Comparison of ENCODE assay signal across 16 cellular contexts in the genomic region with DNA sequence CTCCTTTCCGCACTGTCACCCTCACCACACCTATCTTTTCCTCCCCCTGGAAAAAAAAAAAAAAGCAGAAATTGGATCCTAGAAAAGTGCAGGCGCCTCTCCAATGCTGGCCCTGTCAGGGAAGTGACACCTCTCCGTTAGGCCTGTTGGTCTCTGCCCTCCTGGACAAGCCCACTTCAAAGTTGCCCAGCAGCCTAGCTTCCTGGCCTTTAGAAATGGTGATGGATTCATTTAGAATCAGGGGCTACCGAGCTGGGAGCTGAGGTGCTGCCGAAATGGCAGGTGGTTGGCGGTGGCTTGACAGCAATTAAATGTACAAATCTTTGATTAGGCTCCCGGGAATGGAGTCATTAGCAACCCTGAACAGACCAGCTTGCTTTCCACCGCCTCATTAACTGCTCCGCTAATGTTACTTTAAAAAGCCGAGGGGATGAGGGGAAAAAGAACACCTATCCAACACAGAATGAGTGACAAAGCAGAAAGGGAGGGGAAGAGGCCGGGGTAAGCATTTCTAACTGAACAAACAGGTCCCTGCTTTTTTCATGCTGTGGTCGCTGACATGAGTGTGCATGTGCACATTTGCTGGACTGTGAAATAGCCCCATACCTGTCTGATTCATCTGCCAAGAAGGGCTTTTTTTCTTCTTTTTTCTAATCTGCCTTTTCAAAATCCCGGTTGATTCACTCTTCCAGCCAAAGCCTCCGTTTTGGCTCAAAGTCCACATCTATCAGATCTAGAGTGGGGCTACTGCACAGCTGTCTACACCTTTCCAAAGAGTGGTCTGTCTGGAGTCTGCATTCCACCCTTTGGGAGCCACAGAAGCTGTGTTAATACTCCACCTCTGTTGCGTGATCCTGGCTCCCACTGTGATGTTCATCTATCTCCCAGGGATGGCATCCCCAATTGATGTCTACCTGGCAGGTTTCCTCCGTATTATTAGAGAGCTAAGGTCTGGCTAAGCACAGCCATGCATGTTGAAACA.
A peak's percentile ranks its signal among the peaks of the same experiment; 100 is the strongest.
DNase-seq lines count a peak whose midpoint lies in the region; ATAC-seq and TF ChIP-seq lines count a peak whose summit lies in the region.
"Had no signal": no experiment of that assay in that cellular context is flagged by ENCODE, and none has a peak within 500 bp of the region (broad histone marks: within the 10 kb centered on the region; RNA-seq: fewer than 3 reads in every experiment).

No MANE protein-coding gene starts in this region.

- no peak overlapping the region for H3K4me3 ChIP-seq in SK-N-SH (ENCODE audit: low read depth in 2 of 2, low read length in 1 of 2)
- H3K4me3 ChIP-seq: cardiac muscle cell, psoas muscle had no signal

- no peaks in the 10 kb centered on the region for H3K9me3 ChIP-seq in SK-N-SH
- H3K9me3 ChIP-seq: psoas muscle had no signal

- no peaks in the 10 kb centered on the region for H3F3A ChIP-seq in SK-N-SH (replicated peaks; ENCODE audit: insufficient read depth)

- DNase-seq in NCI-H1105 (lab: John Stamatoyannopoulos, UW) (peak; percentile 48), NCI-H345 treated with DMSO at 0.1 percent for 48 hours (lab: John Stamatoyannopoulos, UW; ENCODE audit: unreplicated experiment) (peak; percentile 10), foreskin keratinocyte (peak in 1 of 2 donors; percentile 55), renal cortical epithelial cell (ENCODE audit: low read depth) (peak; percentile 90), COR-L47 (lab: John Stamatoyannopoulos, UW) (no peak), SK-N-SH (no peak)
- DNase-seq: activated CD4-positive, alpha-beta T cell treated with anti-CD3 and anti-CD28 coated beads for 36 hours; activated naive CD4-positive, alpha-beta T cell treated with anti-CD3 and anti-CD28 coated beads, Interleukin-2, amount 10 ng/mL, durations not matched to agents 7 days and 5 days; GF-D8; kidney; psoas muscle; SHP77 treated with DMSO at 0.1 percent for 48 hours; trophoblast cell had no signal

- peaks cover 6% of the 10 kb centered on the region for H3K4me1 ChIP-seq in foreskin keratinocyte
- H3K4me1 ChIP-seq in SK-N-SH (ENCODE audit: control insufficient read depth in 1 of 2, insufficient read depth in 2 of 2, low read depth in 1 of 2, low read length in 1 of 2): no peaks in the 10 kb centered on the region
- H3K4me1 ChIP-seq: psoas muscle had no signal

- no peak overlapping the region for H2AFZ ChIP-seq in SK-N-SH (ENCODE audit: low read depth)

- H3K27me3 ChIP-seq in foreskin keratinocyte (no peaks in the 10 kb centered on the region), SK-N-SH (ENCODE audit: insufficient read depth) (no peaks in the 10 kb centered on the region)
- H3K27me3 ChIP-seq: cardiac muscle cell had no signal

- no peaks in the 10 kb centered on the region for H4K20me1 ChIP-seq in SK-N-SH (ENCODE audit: insufficient read depth)

- no peak for TF ChIP-seq RAD21 in SK-N-SH (IDR thresholded peaks at IDR 0.05; ENCODE audit: low read length)

- no peaks in the 10 kb centered on the region for H3K36me3 ChIP-seq in SK-N-SH (replicated peaks in 1 of 2; ENCODE audit: control insufficient read depth in 1 of 2, insufficient read depth in 2 of 2, low read length in 1 of 2)
- H3K36me3 ChIP-seq: cardiac muscle cell had no signal

- no peak for TF ChIP-seq CTCF in foreskin keratinocyte (conservative IDR thresholded peaks at IDR 0.05)
- TF ChIP-seq CTCF in SK-N-SH (IDR thresholded peaks at IDR 0.05): no peak

- no peaks in the 10 kb centered on the region for H3K79me2 ChIP-seq in SK-N-SH (ENCODE audit: insufficient read depth)

- no peaks in the 10 kb centered on the region for H3K9me2 ChIP-seq in SK-N-SH

- no peak overlapping the region for H3K4me2 ChIP-seq in SK-N-SH

- POLR2A ChIA-PET in SK-N-SH (lab: Yijun Ruan, JAX): no interaction called here

- TF ChIP-seq EP300 in SK-N-SH (IDR thresholded peaks at IDR 0.05; ENCODE audit: borderline replicate concordance in 1 of 2, low read depth in 1 of 2, low read length in 1 of 2): no peak

- H3K27ac ChIP-seq in foreskin keratinocyte: no peak overlapping the region
- H3K27ac ChIP-seq in SK-N-SH (ENCODE audit: low read depth in 2 of 2, low read length in 1 of 2): no peak overlapping the region
- H3K27ac ChIP-seq: C4-2B, cardiac muscle cell, psoas muscle had no signal

- ATAC-seq in foreskin keratinocyte (peak; percentile 44), HG02981 (IDR thresholded peaks at IDR 0.05; ENCODE audit: unreplicated experiment) (no peak)
- ATAC-seq: activated CD4-positive, alpha-beta T cell treated with anti-CD3 and anti-CD28 coated beads for 36 hours had no signal

- H3K9ac ChIP-seq in SK-N-SH: no peak overlapping the region

- CTCF ChIA-PET in SK-N-SH (lab: Yijun Ruan, JAX): interaction anchor here (0.6 to 5.8 kb wide), 2 partner anchors 18 to 484 kb away, joined by 3 to 24 read pairs; a partner anchor contains a TSS

- 74% methylated on average over 16 of the region's 16 CpGs for WGBS in SK-N-SH (ENCODE audit: low lambda C conversion rate)

TF ChIP-seq in SK-N-SH, 30 proteins besides CTCF, POLR2A, EP300 and RAD21:
- TF ChIP-seq SIN3A (IDR thresholded peaks at IDR 0.05; ENCODE audit: borderline replicate concordance, low read depth, low read length): no peak
- TF ChIP-seq, protein P1, sequence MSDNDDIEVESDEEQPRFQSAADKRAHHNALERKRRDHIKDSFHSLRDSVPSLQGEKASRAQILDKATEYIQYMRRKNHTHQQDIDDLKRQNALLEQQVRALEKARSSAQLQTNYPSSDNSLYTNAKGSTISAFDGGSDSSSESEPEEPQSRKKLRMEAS (IDR thresholded peaks at IDR 0.05; ENCODE audit: low read depth): no peak
- no peak for TF ChIP-seq NRF1 (IDR thresholded peaks at IDR 0.05; ENCODE audit: low read depth, low read length)
- no peak for TF ChIP-seq GABPA (IDR thresholded peaks at IDR 0.05; ENCODE audit: low read depth)
- TF ChIP-seq FOSL2 (IDR thresholded peaks at IDR 0.05; ENCODE audit: borderline replicate concordance, low read depth): no peak
- no peak for TF ChIP-seq JUND (IDR thresholded peaks at IDR 0.05)
- no peak for TF ChIP-seq MXI1 (IDR thresholded peaks at IDR 0.05; ENCODE audit: low read depth, low read length)
- TF ChIP-seq RXRA (IDR thresholded peaks at IDR 0.05; ENCODE audit: borderline replicate concordance, low read depth): no peak
- no peak for TF ChIP-seq TCF12 (IDR thresholded peaks at IDR 0.05)
- TF ChIP-seq POLR2AphosphoS5 (IDR thresholded peaks at IDR 0.05; ENCODE audit: low read depth, low read length): no peak
- TF ChIP-seq NFIC (IDR thresholded peaks at IDR 0.05; ENCODE audit: borderline replicate concordance): no peak
- no peak for TF ChIP-seq MEF2A (IDR thresholded peaks at IDR 0.05; ENCODE audit: borderline replicate concordance, low read depth)
- TF ChIP-seq, protein P2, sequence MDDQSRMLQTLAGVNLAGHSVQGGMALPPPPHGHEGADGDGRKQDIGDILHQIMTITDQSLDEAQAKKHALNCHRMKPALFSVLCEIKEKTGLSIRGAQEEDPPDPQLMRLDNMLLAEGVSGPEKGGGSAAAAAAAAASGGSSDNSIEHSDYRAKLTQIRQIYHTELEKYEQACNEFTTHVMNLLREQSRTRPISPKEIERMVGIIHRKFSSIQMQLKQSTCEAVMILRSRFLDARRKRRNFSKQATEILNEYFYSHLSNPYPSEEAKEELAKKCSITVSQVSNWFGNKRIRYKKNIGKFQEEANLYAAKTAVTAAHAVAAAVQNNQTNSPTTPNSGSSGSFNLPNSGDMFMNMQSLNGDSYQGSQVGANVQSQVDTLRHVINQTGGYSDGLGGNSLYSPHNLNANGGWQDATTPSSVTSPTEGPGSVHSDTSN (IDR thresholded peaks at IDR 0.05): no peak
- TF ChIP-seq CHD2 (IDR thresholded peaks at IDR 0.05; ENCODE audit: low read length, partially characterized antibody): no peak
- no peak for TF ChIP-seq YY1 (IDR thresholded peaks at IDR 0.05; ENCODE audit: low read depth)
- no peak for TF ChIP-seq GATA2 (CRISPR knock-in tag; IDR thresholded peaks at IDR 0.05)
- TF ChIP-seq, protein P3, sequence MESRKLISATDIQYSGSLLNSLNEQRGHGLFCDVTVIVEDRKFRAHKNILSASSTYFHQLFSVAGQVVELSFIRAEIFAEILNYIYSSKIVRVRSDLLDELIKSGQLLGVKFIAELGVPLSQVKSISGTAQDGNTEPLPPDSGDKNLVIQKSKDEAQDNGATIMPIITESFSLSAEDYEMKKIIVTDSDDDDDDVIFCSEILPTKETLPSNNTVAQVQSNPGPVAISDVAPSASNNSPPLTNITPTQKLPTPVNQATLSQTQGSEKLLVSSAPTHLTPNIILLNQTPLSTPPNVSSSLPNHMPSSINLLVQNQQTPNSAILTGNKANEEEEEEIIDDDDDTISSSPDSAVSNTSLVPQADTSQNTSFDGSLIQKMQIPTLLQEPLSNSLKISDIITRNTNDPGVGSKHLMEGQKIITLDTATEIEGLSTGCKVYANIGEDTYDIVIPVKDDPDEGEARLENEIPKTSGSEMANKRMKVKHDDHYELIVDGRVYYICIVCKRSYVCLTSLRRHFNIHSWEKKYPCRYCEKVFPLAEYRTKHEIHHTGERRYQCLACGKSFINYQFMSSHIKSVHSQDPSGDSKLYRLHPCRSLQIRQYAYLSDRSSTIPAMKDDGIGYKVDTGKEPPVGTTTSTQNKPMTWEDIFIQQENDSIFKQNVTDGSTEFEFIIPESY (IDR thresholded peaks at IDR 0.05; ENCODE audit: borderline replicate concordance, low read depth): no peak
- TF ChIP-seq FOXM1 (IDR thresholded peaks at IDR 0.05; ENCODE audit: low read depth): no peak
- TF ChIP-seq, protein P4, sequence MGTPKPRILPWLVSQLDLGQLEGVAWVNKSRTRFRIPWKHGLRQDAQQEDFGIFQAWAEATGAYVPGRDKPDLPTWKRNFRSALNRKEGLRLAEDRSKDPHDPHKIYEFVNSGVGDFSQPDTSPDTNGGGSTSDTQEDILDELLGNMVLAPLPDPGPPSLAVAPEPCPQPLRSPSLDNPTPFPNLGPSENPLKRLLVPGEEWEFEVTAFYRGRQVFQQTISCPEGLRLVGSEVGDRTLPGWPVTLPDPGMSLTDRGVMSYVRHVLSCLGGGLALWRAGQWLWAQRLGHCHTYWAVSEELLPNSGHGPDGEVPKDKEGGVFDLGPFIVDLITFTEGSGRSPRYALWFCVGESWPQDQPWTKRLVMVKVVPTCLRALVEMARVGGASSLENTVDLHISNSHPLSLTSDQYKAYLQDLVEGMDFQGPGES (IDR thresholded peaks at IDR 0.05; ENCODE audit: low read depth, low read length): no peak

Comparison
In these comparisons a context has a peak if more than half of its experiments do, and no peak if none do; other contexts are left out.
1. DNase-seq: peak in NCI-H1105 (single experiment), NCI-H345 treated with DMSO at 0.1 percent for 48 hours (single experiment) and renal cortical epithelial cell (single experiment); none in COR-L47 (single experiment) and SK-N-SH (single experiment).